ENCODE assay signal across 11 cellular contexts in genomic region chr9:68396997-68397396, GRCh38. TPM values are rescaled to one million over a fixed set of nuclear protein-coding genes. Genes with fewer than 3 reads are reported as not detected.
DNase-seq lines count a peak whose midpoint lies in the region; TF ChIP-seq lines count a peak whose summit lies in the region.
"Not testable (repeated sequence)": the region's sequence is repeated elsewhere in the genome, so short reads cannot be mapped to it uniquely, and the experiment has no call there.
"Had no signal": no experiment of that assay in that cellular context is flagged by ENCODE, and none has a peak within 500 bp of the region (broad histone marks: within the 10 kb centered on the region; RNA-seq: fewer than 3 reads in every experiment).

No MANE protein-coding gene starts in this region.

- H3F3A ChIP-seq in SK-N-SH (replicated peaks; ENCODE audit: insufficient read depth): not testable (repeated sequence)

- DNase-seq in Daoy (ENCODE audit: low read depth): peak; percentile 38
- peak; percentile 7 for DNase-seq in HFF-Myc (ENCODE audit: extremely low read depth, low read depth)
- not testable (repeated sequence) for DNase-seq in SK-N-SH
- peak; percentile 2 to 64 for DNase-seq in cardiac fibroblast (ENCODE audit: low read depth in 2 of 2)
- DNase-seq in foreskin fibroblast: peak; percentile 42 to 75
- peak; percentile 50 for DNase-seq in myocyte (ENCODE audit: low read depth)
- peak; percentile 2 for DNase-seq in retina

- H3K36me3 ChIP-seq in SK-N-SH (replicated peaks in 1 of 2; ENCODE audit: control insufficient read depth in 1 of 2, insufficient read depth in 2 of 2, low read length in 1 of 2): not testable (repeated sequence)

- H3K4me3 ChIP-seq in HFF-Myc (replicated peaks; ENCODE audit: low read depth, low read length); SK-N-SH (ENCODE audit: low read depth in 2 of 2, low read length in 1 of 2); cardiac fibroblast (replicated peaks in 1 of 2; ENCODE audit: low read depth in 2 of 2, low read length in 2 of 2); foreskin fibroblast (ENCODE audit: low read depth in 1 of 2, low read length in 2 of 2): not testable (repeated sequence)

- not testable (repeated sequence) for TF ChIP-seq EP300 in SK-N-SH (IDR thresholded peaks at IDR 0.05; ENCODE audit: borderline replicate concordance in 1 of 2, low read depth in 1 of 2, low read length in 1 of 2)

- H4K20me1 ChIP-seq in SK-N-SH (ENCODE audit: insufficient read depth): not testable (repeated sequence)

- H3K27ac ChIP-seq in SK-N-SH (ENCODE audit: low read depth in 2 of 2, low read length in 1 of 2): not testable (repeated sequence)

- TF ChIP-seq CTCF in HFF-Myc (IDR thresholded peaks at IDR 0.05; ENCODE audit: low read depth, low read length, missing control alignments); SK-N-SH (IDR thresholded peaks at IDR 0.05); cardiac fibroblast (IDR thresholded peaks at IDR 0.05; ENCODE audit: low read depth, low read length); foreskin fibroblast (IDR thresholded peaks at IDR 0.05; ENCODE audit: low read depth, low read length): not testable (repeated sequence)

- H3K4me2 ChIP-seq in SK-N-SH: not testable (repeated sequence)

- POLR2A ChIA-PET in SK-N-SH (lab: Yijun Ruan, JAX): not testable (repeated sequence)

- not testable (repeated sequence) for H3K9me2 ChIP-seq in SK-N-SH

- CTCF ChIA-PET in SK-N-SH (lab: Yijun Ruan, JAX): not testable (repeated sequence)

- 3% methylated on average over 2 of the region's 2 CpGs for WGBS in SK-N-SH (ENCODE audit: low lambda C conversion rate)

- not testable (repeated sequence) for TF ChIP-seq RAD21 in SK-N-SH (IDR thresholded peaks at IDR 0.05; ENCODE audit: low read length)

- H3K9me3 ChIP-seq in SK-N-SH: not testable (repeated sequence)

- not testable (repeated sequence) for H3K4me1 ChIP-seq in SK-N-SH (ENCODE audit: control insufficient read depth in 1 of 2, insufficient read depth in 2 of 2, low read depth in 1 of 2, low read length in 1 of 2)

- H2AFZ ChIP-seq in SK-N-SH (ENCODE audit: low read depth): not testable (repeated sequence)

- not testable (repeated sequence) for H3K27me3 ChIP-seq in SK-N-SH (ENCODE audit: insufficient read depth)

- not testable (repeated sequence) for H3K79me2 ChIP-seq in SK-N-SH (ENCODE audit: insufficient read depth)

- H3K9ac ChIP-seq in SK-N-SH: not testable (repeated sequence)

TF ChIP-seq in SK-N-SH, 30 proteins besides CTCF, POLR2A, EP300 and RAD21:
- peak; percentile 24; the same call in 1 of the 2 replicates for TF ChIP-seq TCF12 (IDR thresholded peaks at IDR 0.05)
TF ChIP-seq in SK-N-SH: peak in this region for 1; not testable (repeated sequence) for 29.

RNA-seq across cellular contexts. Expression of gene PGM5, which starts 40.6 kb away (rescaled TPM):
- total RNA-seq in Daoy (2014; rRNA removed; shearing (Covaris generic)): 0.57 TPM in 1 of 2 replicates, not detected in the other
- 0.10 TPM in 1 of 2 replicates, not detected in the other for polyA plus RNA-seq in SK-N-SH (2012; rRNA removed)
- polyA plus RNA-seq in SK-N-SH (2012; cell fraction: cytosol; rRNA removed): not detected in 2 replicates
- 0.19 and 0.38 TPM in 2 replicates for polyA plus RNA-seq in SK-N-SH (2012; cell fraction: nucleus; rRNA removed)
- total RNA-seq in myocyte: 1.2 and 2.2 TPM in 2 replicates
- 1.1 TPM for polyA plus RNA-seq in myocyte (2012)
- total RNA-seq: activated CD4-positive, alpha-beta T cell treated with anti-CD3 and anti-CD28 coated beads for 36 hours; activated CD8-positive, alpha-beta T cell treated with anti-CD3 and anti-CD28 coated beads for 36 hours; activated T-helper 1 cell treated with anti-CD3 and anti-CD28 coated beads, Interleukin-12 subunit alpha, Interleukin-12 subunit beta, Interleukin-2, Interleukin-4 antibody, amounts not matched to agents 30 ng/mL and 10 ng/mL and 1 ng/mL, durations not matched to agents 14 hours and 24 hours and 36 hours; CD8-positive, alpha-beta memory T cell had no signal
- polyA plus RNA-seq: CD8-positive, alpha-beta memory T cell had no signal
